In the genomic region with DNA sequence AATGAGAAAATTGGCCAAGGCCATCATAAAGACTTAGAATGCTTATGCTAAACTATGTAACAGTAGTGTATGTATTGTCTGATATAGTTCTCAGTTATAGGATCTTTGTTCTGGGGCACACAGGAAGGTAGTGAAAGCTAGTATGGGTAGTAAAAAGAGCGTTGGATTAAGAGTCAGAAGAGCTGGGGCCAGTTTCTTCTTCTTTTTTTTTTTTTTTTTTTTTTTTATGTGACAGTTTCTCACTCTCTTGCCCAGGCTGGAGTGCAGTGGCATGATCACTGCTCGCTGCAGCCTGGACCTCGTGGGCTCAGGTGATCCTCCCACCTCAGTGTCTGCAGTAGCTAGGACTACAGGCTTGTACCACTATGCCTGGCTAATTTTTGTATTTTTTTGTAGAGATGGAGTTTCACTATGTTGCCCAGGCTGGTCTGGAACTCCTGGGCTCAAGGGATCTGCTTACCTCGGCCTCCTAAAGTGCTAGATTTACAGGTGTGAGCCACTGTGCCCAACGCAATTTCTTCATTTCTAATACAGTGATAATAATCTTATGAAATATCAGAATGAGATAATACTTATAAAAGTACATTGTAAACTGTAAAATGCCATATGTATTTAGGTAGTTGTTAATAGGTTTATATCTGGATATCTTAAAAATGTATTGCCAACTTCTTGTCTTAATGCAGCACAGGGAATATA, we compare ENCODE assay signal across 19 cellular contexts. TPM values are rescaled to one million over a fixed set of nuclear protein-coding genes. Genes with fewer than 3 reads are reported as not detected.
DNase-seq lines count a peak whose midpoint lies in the region; ATAC-seq and TF ChIP-seq lines count a peak whose summit lies in the region.
"Had no signal": no experiment of that assay in that cellular context is flagged by ENCODE, and none has a peak within 500 bp of the region (broad histone marks: within the 10 kb centered on the region; RNA-seq: fewer than 3 reads in every experiment).

No MANE protein-coding gene starts in this region.

- peak overlapping the region; percentile 25 for H3K9ac ChIP-seq in adipocyte (ENCODE audit: low read length)

- H3K9me3 Mint-ChIP-seq in activated CD4-positive, alpha-beta T cell treated with anti-CD3 and anti-CD28 coated beads, Interleukin-2, amount 10 ng/mL, durations not matched to agents 24 days and 14 days = no peaks in the 10 kb centered on the region
- no peaks in the 10 kb centered on the region for H3K9me3 Mint-ChIP-seq in natural killer cell

- DNase-seq in activated CD4-positive, alpha-beta T cell treated with anti-CD3 and anti-CD28 coated beads, Interleukin-2, amount 10 ng/mL, durations not matched to agents 24 days and 14 days = peak; percentile 50
- no peak for DNase-seq in activated CD4-positive, alpha-beta T cell treated with anti-CD3 and anti-CD28 coated beads for 4 hours
- no peak for DNase-seq in adipocyte (ENCODE audit: low read depth)
- no peak for DNase-seq in natural killer cell
- no peak for DNase-seq in KBM-7
- DNase-seq in GOT3 (lab: John Stamatoyannopoulos, UW) = no peak
- DNase-seq: activated CD8-positive, alpha-beta memory T cell treated with anti-CD3 and anti-CD28 coated beads for 24 hours; activated naive CD4-positive, alpha-beta T cell; Caco-2; GF-D8; hypothalamus; Kasumi-1; NCI-H1694 treated with DMSO at 0.1 percent for 48 hours; NCI-H446 treated with DMSO at 0.1 percent for 48 hours; SJCRH30; small intestine; upper lobe of left lung had no signal

- 0 out of 2 replicates have a peak, but pooled peaks cover 11% of the 10 kb centered on the region for H3K4me1 ChIP-seq in HEK293 (ENCODE audit: control insufficient read depth, insufficient read depth, low read length)
- peaks cover 49% of the 10 kb centered on the region for H3K4me1 ChIP-seq in adipocyte (ENCODE audit: control insufficient read depth, insufficient read depth, low read length)
- H3K4me1 ChIP-seq: Caco-2, SJCRH30 had no signal

- H3K4me3 Mint-ChIP-seq in activated CD4-positive, alpha-beta T cell treated with anti-CD3 and anti-CD28 coated beads, Interleukin-2, amount 10 ng/mL, durations not matched to agents 24 days and 14 days = peak overlapping the region; percentile 19
- no peak overlapping the region for H3K4me3 Mint-ChIP-seq in natural killer cell

- POLR2A ChIA-PET in HEK293 (lab: Yijun Ruan, JAX) = interaction anchor here (0.8 to 4.6 kb wide), 3 partner anchors 7 to 69 kb away, joined by 3 to 24 read pairs (median 17); partner anchors contain the start of genes MDM2 and SLC35E3

- peak overlapping the region; percentile 0 for H3K27ac Mint-ChIP-seq in activated CD4-positive, alpha-beta T cell treated with anti-CD3 and anti-CD28 coated beads, Interleukin-2, amount 10 ng/mL, durations not matched to agents 24 days and 14 days
- H3K27ac Mint-ChIP-seq in natural killer cell = peak overlapping the region; percentile 8 to 61

- CTCF ChIA-PET in HEK293 (lab: Yijun Ruan, JAX) = interaction anchor here (0.8 to 1.2 kb wide), 2 partner anchors 18 to 19 kb away, joined by 3 read pairs; no protein-coding TSS in a partner anchor

- H3K4me1 Mint-ChIP-seq in activated CD4-positive, alpha-beta T cell treated with anti-CD3 and anti-CD28 coated beads, Interleukin-2, amount 10 ng/mL, durations not matched to agents 24 days and 14 days = peaks cover 38% of the 10 kb centered on the region
- peaks cover 17 to 35% of the 10 kb centered on the region in 2 donors for H3K4me1 Mint-ChIP-seq in natural killer cell

- in situ Hi-C loops in KBM-7 (cut with MboI; ENCODE audit: low pct_unique_long_range_greater_than_20kb, low sequenced_read_pairs) = no loop called here

- no peak overlapping the region for H3K27ac ChIP-seq in HEK293 (ENCODE audit: extremely low read depth, low read depth, low read length)
- H3K27ac ChIP-seq: SJCRH30, upper lobe of left lung had no signal

- TF ChIP-seq CTCF in HEK293 (tag by site-specific recombination; IDR thresholded peaks at IDR 0.05) (no peak), natural killer cell (IDR thresholded peaks at IDR 0.05) (no peak)

- H3K27me3 ChIP-seq in adipocyte (replicated peaks; ENCODE audit: control insufficient read depth, insufficient read depth, low read length) = no peaks in the 10 kb centered on the region
- H3K27me3 ChIP-seq: SJCRH30, upper lobe of left lung had no signal

- H3K9me3 ChIP-seq in HEK293 (ENCODE audit: control insufficient read depth, insufficient read depth, low read depth, low read length) (no peaks in the 10 kb centered on the region), adipocyte (ENCODE audit: control insufficient read depth, low read length) (no peaks in the 10 kb centered on the region)
- H3K9me3 ChIP-seq: Caco-2, SJCRH30, upper lobe of left lung had no signal

- H3K36me3 Mint-ChIP-seq in activated CD4-positive, alpha-beta T cell treated with anti-CD3 and anti-CD28 coated beads, Interleukin-2, amount 10 ng/mL, durations not matched to agents 24 days and 14 days (ENCODE audit: low read depth) = peaks cover 65% of the 10 kb centered on the region
- no peaks in the 10 kb centered on the region for H3K36me3 Mint-ChIP-seq in natural killer cell

- no peak for ATAC-seq in natural killer cell
- ATAC-seq in GM18907 (IDR thresholded peaks at IDR 0.05; ENCODE audit: unreplicated experiment) = no peak

- no peaks in the 10 kb centered on the region for H3K27me3 Mint-ChIP-seq in activated CD4-positive, alpha-beta T cell treated with anti-CD3 and anti-CD28 coated beads, Interleukin-2, amount 10 ng/mL, durations not matched to agents 24 days and 14 days
- H3K27me3 Mint-ChIP-seq in natural killer cell (ENCODE audit: low read depth in 2 of 2) = no peaks in the 10 kb centered on the region

- H3K4me3 ChIP-seq in HEK293 (ENCODE audit: low read depth, low read length) (peak overlapping the region; percentile 12), adipocyte (ENCODE audit: low read length) (peak overlapping the region; percentile 81)
- H3K4me3 ChIP-seq: SJCRH30, upper lobe of left lung had no signal

- peaks cover 91 to 92% of the 10 kb centered on the region in 2 experiments for H3K36me3 ChIP-seq in HEK293 (ENCODE audit: control insufficient read depth in 2 of 2, insufficient read depth in 1 of 2, low read length in 2 of 2)
- H3K36me3 ChIP-seq in adipocyte (ENCODE audit: control insufficient read depth, insufficient read depth, low read length, severe bottlenecking) = peaks cover 89% of the 10 kb centered on the region

- intact Hi-C loops in activated CD4-positive, alpha-beta T cell treated with anti-CD3 and anti-CD28 coated beads, Interleukin-2, amount 10 ng/mL, durations not matched to agents 24 days and 14 days (cut with micrococcal nuclease) = no loop called here
- intact Hi-C loops in natural killer cell (cut with micrococcal nuclease) = no loop called here

TF ChIP-seq in HEK293, 187 proteins besides CTCF, POLR2A, EP300 and RAD21:
- 0 out of 2 replicates have a peak, but pooled peaks have one; percentile 20 for TF ChIP-seq PRDM1 (tag by site-specific recombination; IDR thresholded peaks at IDR 0.05)
- no peak for TF ChIP-seq ZNF707 (tag by site-specific recombination; IDR thresholded peaks at IDR 0.05)
- peak; percentile 82; the same call in 1 of the 2 replicates for TF ChIP-seq ZNF362 (tag by site-specific recombination; IDR thresholded peaks at IDR 0.05)
- no peak for TF ChIP-seq GLI4 (tag by site-specific recombination; IDR thresholded peaks at IDR 0.05)
- TF ChIP-seq HOXD13 (CRISPR knock-in tag; IDR thresholded peaks at IDR 0.05; ENCODE audit: borderline replicate concordance) = no peak
- no peak for TF ChIP-seq ZNF121 (tag by site-specific recombination; IDR thresholded peaks at IDR 0.05)
- no peak for TF ChIP-seq ZNF202 (tag by site-specific recombination; IDR thresholded peaks at IDR 0.05; ENCODE audit: borderline replicate concordance)
- no peak for TF ChIP-seq ZNF501 (tag by site-specific recombination; IDR thresholded peaks at IDR 0.05)
- TF ChIP-seq, protein P1, sequence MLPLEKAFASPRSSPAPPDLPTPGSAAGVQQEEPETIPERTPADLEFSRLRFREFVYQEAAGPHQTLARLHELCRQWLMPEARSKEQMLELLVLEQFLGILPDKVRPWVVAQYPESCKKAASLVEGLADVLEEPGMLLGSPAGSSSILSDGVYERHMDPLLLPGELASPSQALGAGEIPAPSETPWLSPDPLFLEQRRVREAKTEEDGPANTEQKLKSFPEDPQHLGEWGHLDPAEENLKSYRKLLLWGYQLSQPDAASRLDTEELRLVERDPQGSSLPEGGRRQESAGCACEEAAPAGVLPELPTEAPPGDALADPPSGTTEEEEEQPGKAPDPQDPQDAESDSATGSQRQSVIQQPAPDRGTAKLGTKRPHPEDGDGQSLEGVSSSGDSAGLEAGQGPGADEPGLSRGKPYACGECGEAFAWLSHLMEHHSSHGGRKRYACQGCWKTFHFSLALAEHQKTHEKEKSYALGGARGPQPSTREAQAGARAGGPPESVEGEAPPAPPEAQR (tag by site-specific recombination; IDR thresholded peaks at IDR 0.05) = no peak
- no peak for TF ChIP-seq ZNF629 (tag by site-specific recombination; IDR thresholded peaks at IDR 0.05)

RNA-seq across cellular contexts. Expression of gene MDM2, which starts 7.4 kb away (rescaled TPM):
- 227 and 233 TPM in 2 replicates for total RNA-seq in activated CD4-positive, alpha-beta T cell treated with anti-CD3 and anti-CD28 coated beads, Interleukin-2, amount 10 ng/mL, durations not matched to agents 24 days and 14 days
- total RNA-seq in natural killer cell = 100 to 1,000 TPM; 130 to 143 (median 132) TPM
